In genomic region chr22:16917144-16918003, GRCh38 we compare ENCODE assay signal across 8 cellular contexts.
DNase-seq lines count a peak whose midpoint lies in the region; ATAC-seq, FAIRE-seq and TF ChIP-seq lines count a peak whose summit lies in the region.

No MANE protein-coding gene starts in this region.

- TF ChIP-seq CTCF in CD14-positive monocyte (IDR thresholded peaks at IDR 0.05) = peak; percentile 72

- H3K9ac ChIP-seq in mesendoderm (ENCODE audit: low read length) = no peak overlapping the region

- peak; percentile 52 for DNase-seq in CD14-positive monocyte (ENCODE audit: low spot score)
- peak; percentile 25 for DNase-seq in H54 (ENCODE audit: insufficient read length, low spot score)
- peak; percentile 82 for DNase-seq in NCI-H2227 (lab: John Stamatoyannopoulos, UW; ENCODE audit: unreplicated experiment)
- DNase-seq in activated CD4-positive, alpha-beta T cell treated with anti-CD3 and anti-CD28 coated beads, Interleukin-2, amount 10 ng/mL, durations not matched to agents 7 days and 5 days = peak; percentile 64
- DNase-seq in effector memory CD8-positive, alpha-beta T cell = peak in 2 of 3 experiments; percentile 12 to 17
- DNase-seq in mesendoderm = peak; percentile 80
- peak; percentile 14 to 27 for DNase-seq in stimulated activated CD8-positive, alpha-beta memory T cell treated with anti-CD3 and anti-CD28 coated beads, Interleukin-2, amount 100 ng/mL, for 1 hour (ENCODE audit: low read depth in 2 of 2)

- no peaks in the 10 kb centered on the region for H3K27me3 ChIP-seq in mesendoderm (ENCODE audit: insufficient read depth, low read length, poor library complexity)

- no peak overlapping the region for H3K18ac ChIP-seq in mesendoderm (ENCODE audit: low read length)

- H4K5ac ChIP-seq in mesendoderm (ENCODE audit: low read length) = no peak overlapping the region

- no peaks in the 10 kb centered on the region for H3K9me3 Mint-ChIP-seq in CD14-positive monocyte
- H3K9me3 Mint-ChIP-seq in activated CD4-positive, alpha-beta T cell treated with anti-CD3 and anti-CD28 coated beads, Interleukin-2, amount 10 ng/mL, durations not matched to agents 7 days and 5 days = no peaks in the 10 kb centered on the region
- no peaks in the 10 kb centered on the region for H3K9me3 Mint-ChIP-seq in effector memory CD8-positive, alpha-beta T cell

- no peak overlapping the region for H3K4ac ChIP-seq in mesendoderm (ENCODE audit: low read depth, low read length)

- H3K4me1 Mint-ChIP-seq in CD14-positive monocyte = peaks cover 5% of the 10 kb centered on the region
- H3K4me1 Mint-ChIP-seq in activated CD4-positive, alpha-beta T cell treated with anti-CD3 and anti-CD28 coated beads, Interleukin-2, amount 10 ng/mL, durations not matched to agents 7 days and 5 days = peaks cover 3% of the 10 kb centered on the region
- peaks cover 0 to 4% of the 10 kb centered on the region in 2 donors for H3K4me1 Mint-ChIP-seq in effector memory CD8-positive, alpha-beta T cell (ENCODE audit: low read depth in 2 of 2)

- H3K79me2 ChIP-seq in mesendoderm (ENCODE audit: control insufficient read depth, insufficient read depth, low read length) = no peaks in the 10 kb centered on the region

- H3K4me3 Mint-ChIP-seq in CD14-positive monocyte = no peak overlapping the region
- H3K4me3 Mint-ChIP-seq in activated CD4-positive, alpha-beta T cell treated with anti-CD3 and anti-CD28 coated beads, Interleukin-2, amount 10 ng/mL, durations not matched to agents 7 days and 5 days = no peak overlapping the region
- H3K4me3 Mint-ChIP-seq in effector memory CD8-positive, alpha-beta T cell = no peak overlapping the region

- no peak for FAIRE-seq in H54 (lab: Jason Lieb, UNC)

- no peaks in the 10 kb centered on the region for H3K36me3 ChIP-seq in mesendoderm (ENCODE audit: control insufficient read depth, insufficient read depth, low read length)

- no peak overlapping the region for H3K4me3 ChIP-seq in mesendoderm (ENCODE audit: low read length)

- H2BK120ac ChIP-seq in mesendoderm (ENCODE audit: low read depth, low read length) = no peak overlapping the region

- intact Hi-C loops in CD14-positive monocyte (cut with micrococcal nuclease) = loop anchor here (1.0 to 10.0 kb wide), 2 partner anchors 140 to 587 kb away; no protein-coding TSS in a partner anchor

- H3K27ac Mint-ChIP-seq in CD14-positive monocyte = no peak overlapping the region
- no peak overlapping the region for H3K27ac Mint-ChIP-seq in activated CD4-positive, alpha-beta T cell treated with anti-CD3 and anti-CD28 coated beads, Interleukin-2, amount 10 ng/mL, durations not matched to agents 7 days and 5 days
- no peak overlapping the region for H3K27ac Mint-ChIP-seq in effector memory CD8-positive, alpha-beta T cell

- no peak overlapping the region for H3K23ac ChIP-seq in mesendoderm (ENCODE audit: low read length)

- no peak overlapping the region for H2BK15ac ChIP-seq in mesendoderm (replicated peaks; ENCODE audit: low read depth)

- CTCF ChIA-PET in activated CD4-positive, alpha-beta T cell treated with anti-CD3 and anti-CD28 coated beads, Interleukin-2, amount 10 ng/mL, durations not matched to agents 7 days and 5 days (lab: Charles Lee) = interaction anchor here (0.9 to 1.2 kb wide), 2 partner anchors 54 to 144 kb away, joined by 3 to 4 read pairs; no protein-coding TSS in a partner anchor

- no peak overlapping the region for H2BK5ac ChIP-seq in mesendoderm (ENCODE audit: low read length)

- no peak overlapping the region for H3K56ac ChIP-seq in mesendoderm (ENCODE audit: low read length)

- POLR2A ChIA-PET in activated CD4-positive, alpha-beta T cell treated with anti-CD3 and anti-CD28 coated beads, Interleukin-2, amount 10 ng/mL, durations not matched to agents 7 days and 5 days (lab: Charles Lee) = no interaction called here

- no peak for TF ChIP-seq POLR2A in H54 (IDR thresholded peaks at IDR 0.05; ENCODE audit: low read depth, low read length)

- no peak overlapping the region for H2AK5ac ChIP-seq in mesendoderm (ENCODE audit: low read length)

- H3K4me1 ChIP-seq in mesendoderm (ENCODE audit: control insufficient read depth, low read depth, low read length) = no peaks in the 10 kb centered on the region

- H3K27ac ChIP-seq in mesendoderm (ENCODE audit: low read depth, low read length) = no peak overlapping the region

- peaks cover 2 to 4% (median 3%) of the 10 kb centered on the region in 3 donors for H3K27me3 Mint-ChIP-seq in CD14-positive monocyte (ENCODE audit: low read depth in 3 of 3)
- peaks cover 23% of the 10 kb centered on the region for H3K27me3 Mint-ChIP-seq in activated CD4-positive, alpha-beta T cell treated with anti-CD3 and anti-CD28 coated beads, Interleukin-2, amount 10 ng/mL, durations not matched to agents 7 days and 5 days
- peaks cover 28 to 65% of the 10 kb centered on the region in 2 donors for H3K27me3 Mint-ChIP-seq in effector memory CD8-positive, alpha-beta T cell

- no peak for ATAC-seq in effector memory CD8-positive, alpha-beta T cell (replicated peaks)
- no peak for ATAC-seq in GM19467 (IDR thresholded peaks at IDR 0.05; ENCODE audit: unreplicated experiment)

- no peak overlapping the region for H3K4me2 ChIP-seq in mesendoderm (ENCODE audit: low read length)

- H4K8ac ChIP-seq in mesendoderm (ENCODE audit: low read depth, low read length) = no peak overlapping the region

- H3K36me3 Mint-ChIP-seq in CD14-positive monocyte = no peaks in the 10 kb centered on the region
- H3K36me3 Mint-ChIP-seq in activated CD4-positive, alpha-beta T cell treated with anti-CD3 and anti-CD28 coated beads, Interleukin-2, amount 10 ng/mL, durations not matched to agents 7 days and 5 days (ENCODE audit: low read depth) = no peaks in the 10 kb centered on the region
- H3K36me3 Mint-ChIP-seq in effector memory CD8-positive, alpha-beta T cell (ENCODE audit: insufficient read depth) = peaks cover 4% of the 10 kb centered on the region

- H3K79me1 ChIP-seq in mesendoderm (ENCODE audit: low read length) = no peaks in the 10 kb centered on the region

- no CpG with 5 or more reads among the region's 16 CpGs for WGBS in mesendoderm (ENCODE audit: extremely low coverage, insufficient coverage, low lambda C conversion rate)

Comparison
In these comparisons a context has a peak if more than half of its experiments do, and no peak if none do; other contexts are left out.
1. DNase-seq: peak in every context shown above with its lines; median percentile 82 in NCI-H2227; 80 in mesendoderm; 64 in activated CD4-positive, alpha-beta T cell treated with anti-CD3 and anti-CD28 coated beads, Interleukin-2, amount 10 ng/mL, durations not matched to agents 7 days and 5 days; 52 in CD14-positive monocyte; 25 in H54; 20 in stimulated activated CD8-positive, alpha-beta memory T cell treated with anti-CD3 and anti-CD28 coated beads, Interleukin-2, amount 100 ng/mL, for 1 hour; 14 in effector memory CD8-positive, alpha-beta T cell.